In genomic region chr19:19600793-19601346, GRCh38 we compare ENCODE assay signal across 21 cellular contexts. TPM values are rescaled to one million over a fixed set of nuclear protein-coding genes. Genes with fewer than 3 reads are reported as not detected.
DNase-seq lines count a peak whose midpoint lies in the region; ATAC-seq, FAIRE-seq and TF ChIP-seq lines count a peak whose summit lies in the region.
"Had no signal": no experiment of that assay in that cellular context is flagged by ENCODE, and none has a peak within 500 bp of the region (broad histone marks: within the 10 kb centered on the region; RNA-seq: fewer than 3 reads in every experiment).

No MANE protein-coding gene starts in this region.

- SMC1A ChIA-PET in GM12878 (lab: Charles Lee; ENCODE audit: uncharacterized antibody, unreplicated experiment): interaction anchor here (1.1 to 3.3 kb wide), 3 partner anchors 9 to 12 kb away, joined by 3 to 28 read pairs (median 8); no protein-coding TSS in a partner anchor

- FAIRE-seq in GM12878 (lab: Jason Lieb, UNC): no peak
- no peak for FAIRE-seq in small intestine (lab: Jason Lieb, UNC)
- no peak for FAIRE-seq in D721Med (lab: Jason Lieb, UNC)
- FAIRE-seq: HepG2 had no signal

- ATAC-seq in GM12878: no peak; the same call in 2 of the 3 replicates
- ATAC-seq: gastrocnemius medialis, HepG2, left colon had no signal

- H3K27me3 ChIP-seq in SU-DHL-6 (ENCODE audit: low read length) (no peaks in the 10 kb centered on the region), GM12878 (replicated peaks in 1 of 2; ENCODE audit: control insufficient read depth in 2 of 2, insufficient read depth in 2 of 2, low read length in 1 of 2) (no peaks in the 10 kb centered on the region), transverse colon (no peaks in the 10 kb centered on the region), small intestine (ENCODE audit: control insufficient read depth in 2 of 2, insufficient read depth in 2 of 2, low read length in 2 of 2) (no peaks in the 10 kb centered on the region)
- H3K27me3 ChIP-seq: brain microvascular endothelial cell, gastrocnemius medialis, neutrophil, suprapubic skin had no signal

- H3K36me3 ChIP-seq in SU-DHL-6 (ENCODE audit: low read length) (no peaks in the 10 kb centered on the region), GM12878 (ENCODE audit: control insufficient read depth in 2 of 2, insufficient read depth in 2 of 2, low read length in 1 of 2) (no peaks in the 10 kb centered on the region), transverse colon (no peaks in the 10 kb centered on the region), small intestine (ENCODE audit: control insufficient read depth in 2 of 2, insufficient read depth in 2 of 2, low read length in 2 of 2) (no peaks in the 10 kb centered on the region)
- H3K36me3 ChIP-seq: brain microvascular endothelial cell, gastrocnemius medialis, neutrophil, suprapubic skin had no signal

- H3K9ac ChIP-seq in SU-DHL-6 (ENCODE audit: low read length) (no peak overlapping the region; the same call in 1 of the 2 replicates), GM12878 (ENCODE audit: control insufficient read depth, insufficient read depth, low read length) (no peak overlapping the region)

- H3K4me1 ChIP-seq in GM12878 (ENCODE audit: control insufficient read depth, insufficient read depth, low read length): peaks cover 57% of the 10 kb centered on the region
- H3K4me1 ChIP-seq in transverse colon: peaks cover 0 to 26% (median 13%) of the 10 kb centered on the region in 4 donors
- H3K4me1 ChIP-seq in small intestine (ENCODE audit: control insufficient read depth in 2 of 2, insufficient read depth in 1 of 2, low read depth in 1 of 2, low read length in 1 of 2): peaks cover 0 to 3% of the 10 kb centered on the region in 2 donors

- no peaks in the 10 kb centered on the region for H3K9me3 ChIP-seq in SU-DHL-6 (ENCODE audit: insufficient read depth, low read length)
- H3K9me3 ChIP-seq in GM12878 (replicated peaks; ENCODE audit: control insufficient read depth, insufficient read depth, low read length): no peaks in the 10 kb centered on the region; the same call in 2 of the 3 replicates
- H3K9me3 ChIP-seq in transverse colon: no peaks in the 10 kb centered on the region
- no peaks in the 10 kb centered on the region for H3K9me3 ChIP-seq in small intestine (ENCODE audit: control insufficient read depth, low read depth)
- H3K9me3 ChIP-seq: gastrocnemius medialis, neutrophil, suprapubic skin had no signal

- TF ChIP-seq EP300 in GM12878 (IDR thresholded peaks at IDR 0.05; ENCODE audit: borderline replicate concordance in 1 of 2, control insufficient read depth in 1 of 2, low read depth in 2 of 2, low read length in 2 of 2): no peak
- no peak for TF ChIP-seq EP300 in transverse colon (IDR thresholded peaks at IDR 0.05; ENCODE audit: low read depth)

- WGBS in GM12878 (ENCODE audit: insufficient coverage, insufficient replicate concordance, low lambda C conversion rate, missing lambda C conversion rate): 0% methylated on average over 1 of the region's 1 CpG
- 54% methylated on average over 1 of the region's 1 CpG; no CpG with 5 or more reads in 1 of the 2 donors for WGBS in transverse colon (ENCODE audit: low coverage in 1 of 2), 2 donors
- WGBS in small intestine, 3 donors: 67 to 86% (median 72%) methylated on average over 1 of the region's 1 CpG

- no peak for TF ChIP-seq CTCF in SU-DHL-6 (IDR thresholded peaks at IDR 0.05; ENCODE audit: insufficient read depth, low read length, poor library complexity, severe bottlenecking)
- TF ChIP-seq CTCF in GM12878 (IDR thresholded peaks at IDR 0.05 in 2 of 3, conservative IDR thresholded peaks at IDR 0.05 in 1 of 3; ENCODE audit: control insufficient read depth in 2 of 3, extremely low read depth in 1 of 3, insufficient read depth in 1 of 3, low read depth in 3 of 3, low read length in 3 of 3): no peak
- no peak for TF ChIP-seq CTCF in transverse colon (IDR thresholded peaks at IDR 0.05)
- TF ChIP-seq CTCF in D721Med (IDR thresholded peaks at IDR 0.05; ENCODE audit: insufficient read depth, missing control alignments): no peak

- H4K20me1 ChIP-seq in SU-DHL-6 (ENCODE audit: low read depth, low read length) (no peaks in the 10 kb centered on the region), GM12878 (ENCODE audit: control insufficient read depth, insufficient read depth) (no peaks in the 10 kb centered on the region)

- BruUV-seq in GM12878 (replicated peaks; lab: Mats Ljungman, UMichigan): no TSS peak

- H3K4me3 ChIP-seq in SU-DHL-6 (ENCODE audit: insufficient read depth, low read length, poor library complexity, severe bottlenecking): no peak overlapping the region
- H3K4me3 ChIP-seq in GM12878: no peak overlapping the region
- H3K4me3 ChIP-seq in transverse colon: no peak overlapping the region
- H3K4me3 ChIP-seq in small intestine (ENCODE audit: low read depth in 1 of 2, low read length in 2 of 2): no peak overlapping the region
- H3K4me3 ChIP-seq: gastrocnemius medialis, SK-N-MC, suprapubic skin had no signal

- in situ Hi-C loops in GM12878 (cut with MboI): no loop called here
- in situ Hi-C loops in transverse colon (cut with MboI; ENCODE audit: low pct_ligation_motif_present in 1 of 4, low pct_unique_long_range_greater_than_20kb in 1 of 4, low sequenced_read_pairs in 3 of 4): no loop called here

- peaks cover 26% of the 10 kb centered on the region for H3F3A ChIP-seq in SU-DHL-6 (ENCODE audit: insufficient read depth)

- no peaks in the 10 kb centered on the region for H3K79me2 ChIP-seq in SU-DHL-6 (ENCODE audit: insufficient read depth, low read length)
- H3K79me2 ChIP-seq in GM12878 (ENCODE audit: control insufficient read depth, insufficient read depth, low read length): peaks cover 3% of the 10 kb centered on the region

- peak overlapping the region; percentile 11 for H3K4me2 ChIP-seq in SU-DHL-6 (ENCODE audit: low read depth, low read length, poor library complexity, severe bottlenecking)
- 0 out of 2 replicates have a peak overlapping the region, but pooled peaks have one; percentile 5 for H3K4me2 ChIP-seq in GM12878 (ENCODE audit: control insufficient read depth, insufficient read depth)

- POLR2A ChIA-PET in GM12878 (lab: Charles Lee): interaction anchor here (0.6 to 4.2 kb wide), 5 partner anchors 10 to 28 kb away, joined by 3 to 23 read pairs (median 5); partner anchors contain the start of genes LPAR2 and PBX4

- no peaks in the 10 kb centered on the region for H3K9me2 ChIP-seq in SU-DHL-6 (replicated peaks; ENCODE audit: insufficient read depth, low read length)

- TF ChIP-seq POLR2A in GM12878 (IDR thresholded peaks at IDR 0.05; ENCODE audit: low read depth, low read length) (no peak), transverse colon (IDR thresholded peaks at IDR 0.05) (no peak)

- CTCF ChIA-PET in GM12878 (lab: Yijun Ruan, JAX): interaction anchor here (0.7 kb wide), 2 partner anchors 48 to 129 kb away, joined by 3 read pairs; no protein-coding TSS in a partner anchor

- RAD21 ChIA-PET in GM12878 (lab: Charles Lee; ENCODE audit: unreplicated experiment): interaction anchor here (2.9 kb wide), 1 partner anchor 10 kb away, joined by 14 read pairs; no protein-coding TSS in a partner anchor

- H2AFZ ChIP-seq in SU-DHL-6 (ENCODE audit: low read depth, low read length, severe bottlenecking): no peak overlapping the region
- no peak overlapping the region for H2AFZ ChIP-seq in GM12878 (ENCODE audit: control insufficient read depth, low read depth, low read length)

- H3K27ac ChIP-seq in SU-DHL-6 (ENCODE audit: low read depth, low read length): peak overlapping the region; percentile 55
- peak overlapping the region; percentile 57 for H3K27ac ChIP-seq in GM12878 (ENCODE audit: control insufficient read depth, insufficient read depth)
- peak overlapping the region in 1 of 4 donors; percentile 71 for H3K27ac ChIP-seq in transverse colon
- H3K27ac ChIP-seq in small intestine (ENCODE audit: low read depth in 1 of 2, low read length in 1 of 2): no peak overlapping the region
- H3K27ac ChIP-seq: brain microvascular endothelial cell, gastrocnemius medialis, neutrophil, SK-N-MC, suprapubic skin had no signal

- intact Hi-C loops in GM12878 (cut with micrococcal nuclease; ENCODE audit: unreplicated experiment) (no loop called here), transverse colon (cut with DNase I; ENCODE audit: low total_unique reads) (no loop called here)

- DNase-seq in stimulated activated CD4-positive, alpha-beta T cell treated with anti-CD3 and anti-CD28 coated beads, Interleukin-4, amount 100 ng/mL, for 24 hours: peak; percentile 19
- DNase-seq in stimulated activated CD4-positive, alpha-beta T cell treated with anti-CD3 and anti-CD28 coated beads, Interleukin-4, amount 100 ng/mL, for 1 hour: no peak
- DNase-seq in GM12878 (ENCODE audit: low read depth, low spot score) (peak; percentile 33), transverse colon (no peak), small intestine (no peak), D721Med (ENCODE audit: insufficient read length, low spot score) (no peak), HuH-7 (ENCODE audit: low spot score) (no peak)
- DNase-seq: activated CD4-positive, alpha-beta T cell treated with anti-CD3 and anti-CD28 coated beads, Interleukin-2, amount 50 U/mL, for 4 hours; activated gamma-delta T cell treated with Interleukin-2 at 50 U/mL for 16 hours; brain microvascular endothelial cell; DMS153; gastrocnemius medialis; left colon; midbrain; NCI-H1930; NCI-H446 treated with DMSO at 0.1 percent for 48 hours had no signal

- no peak for TF ChIP-seq RAD21 in GM12878 (IDR thresholded peaks at IDR 0.05; ENCODE audit: insufficient read depth, low read depth, low read length)

RNA-seq across cellular contexts. Expression of gene PBX4, which starts 17.6 kb away (rescaled TPM):
- 65.0 and 68.4 TPM in 2 replicates for total RNA-seq in GM12878 (2013; cell fraction: nucleolus; rRNA removed)
- total RNA-seq in GM12878 (2014; rRNA removed) (7.1 and 10.1 TPM in 2 replicates), GM12878 (2014; rRNA removed; fragmentation: Illumina TruSeq; extraction: Trizol) (3.9 and 4.4 TPM in 2 replicates), GM12878 (2021) (7.7 and 9.6 TPM in 2 replicates), transverse colon (10 to 100 TPM in 1 of 4 donors, 1 to 10 TPM in 3; 1.9 to 11.9 (median 5.1) TPM)
- 1.6 TPM for polyA plus RNA-seq in GM12878 (2011; ENCODE audit: low read depth)
- polyA plus RNA-seq in GM12878 (2011; rRNA removed) (12.6 and 15.8 TPM in 2 replicates), GM12878 (2014; fragmentation: Illumina TruSeq; extraction: Trizol) (1.5 and 3.5 TPM in 2 replicates), GM12878 (2014; fragmentation: Nextera tagmentation; extraction: Ambion mirVana) (under 1 TPM; 0.18 to 0.75 TPM), GM12878 (2014; rRNA removed) (17.3 and 18.8 TPM in 2 replicates), GM12878 (2016; fragmentation: Nextera tagmentation; extraction: Ambion mirVana) (1 to 10 TPM; 2.7 to 4.1 TPM), small intestine (1 to 10 TPM in 2 of 3 donors, under 1 TPM in 1; 0.89 to 2.5 (median 1.9) TPM)
- 21.2 and 27.3 TPM in 2 replicates for polyA plus RNA-seq in GM12878 (2011; cell fraction: cytosol; rRNA removed)
- polyA plus RNA-seq in GM12878 (2011; cell fraction: nucleus; rRNA removed): 40.2 and 55.3 TPM in 2 replicates
- 6.5 and 8.8 TPM in 2 replicates for polyA plus RNA-seq in GM12878 (2012)
- polyA minus RNA-seq in GM12878 (2011; rRNA and poly(A)+ RNA removed): 12.6 and 18.7 TPM in 2 replicates
- polyA minus RNA-seq in GM12878 (2011; cell fraction: cytosol; rRNA and poly(A)+ RNA removed): 3.2 and 7.9 TPM in 2 replicates
- 11.8 and 20.4 TPM in 2 replicates for polyA minus RNA-seq in GM12878 (2011; cell fraction: nucleus; rRNA and poly(A)+ RNA removed)
- total RNA-seq: gastrocnemius medialis, HepG2 had no signal
- polyA plus RNA-seq: HepG2 had no signal

RNA-seq across cellular contexts. Expression of gene LPAR2, which starts 27.1 kb away (rescaled TPM):
- 72.5 and 74.5 TPM in 2 replicates for total RNA-seq in GM12878 (2013; cell fraction: nucleolus; rRNA removed)
- total RNA-seq in GM12878 (2014; rRNA removed): 9.4 and 11.3 TPM in 2 replicates
- total RNA-seq in GM12878 (2014; rRNA removed; fragmentation: Illumina TruSeq; extraction: Trizol): 5.0 and 6.3 TPM in 2 replicates
- total RNA-seq in GM12878 (2021): 19.0 and 22.9 TPM in 2 replicates
- 13.9 TPM for polyA plus RNA-seq in GM12878 (2011; ENCODE audit: low read depth)
- polyA plus RNA-seq in GM12878 (2011; rRNA removed): 6.6 and 9.0 TPM in 2 replicates
- 13.3 and 17.0 TPM in 2 replicates for polyA plus RNA-seq in GM12878 (2011; cell fraction: cytosol; rRNA removed)
- polyA plus RNA-seq in GM12878 (2011; cell fraction: nucleus; rRNA removed): 116 and 130 TPM in 2 replicates
- 19.2 and 19.8 TPM in 2 replicates for polyA plus RNA-seq in GM12878 (2012)
- polyA plus RNA-seq in GM12878 (2014; fragmentation: Illumina TruSeq; extraction: Trizol): 8.6 and 12.6 TPM in 2 replicates
- 1 to 10 TPM in 1 of 2 experiments, under 1 TPM in 1; 0.98 to 3.2 TPM for polyA plus RNA-seq in GM12878 (2014; fragmentation: Nextera tagmentation; extraction: Ambion mirVana)
- polyA plus RNA-seq in GM12878 (2014; rRNA removed): 17.3 and 23.8 TPM in 2 replicates
- polyA plus RNA-seq in GM12878 (2016; fragmentation: Nextera tagmentation; extraction: Ambion mirVana): 10 to 100 TPM in 1 of 2 experiments, 1 to 10 TPM in 1; 8.5 to 12.0 TPM
- polyA minus RNA-seq in GM12878 (2011; rRNA and poly(A)+ RNA removed): 6.9 and 11.5 TPM in 2 replicates
- polyA minus RNA-seq in GM12878 (2011; cell fraction: cytosol; rRNA and poly(A)+ RNA removed): 4.7 and 6.7 TPM in 2 replicates
- 9.2 and 13.2 TPM in 2 replicates for polyA minus RNA-seq in GM12878 (2011; cell fraction: nucleus; rRNA and poly(A)+ RNA removed)
- total RNA-seq in transverse colon: 10 to 100 TPM; 19.2 to 52.5 (median 32.6) TPM
- 10 to 100 TPM; 10.7 to 21.6 (median 13.1) TPM for polyA plus RNA-seq in small intestine

RNA-seq across cellular contexts. Expression of gene GMIP, which starts 42.6 kb away (rescaled TPM):
- 61.6 and 65.3 TPM in 2 replicates for total RNA-seq in GM12878 (2013; cell fraction: nucleolus; rRNA removed)
- total RNA-seq in GM12878 (2014; rRNA removed): 35.1 and 39.6 TPM in 2 replicates
- 10.9 and 11.9 TPM in 2 replicates for total RNA-seq in GM12878 (2014; rRNA removed; fragmentation: Illumina TruSeq; extraction: Trizol)
- 58.4 and 63.5 TPM in 2 replicates for total RNA-seq in GM12878 (2021)
- 16.4 TPM for polyA plus RNA-seq in GM12878 (2011; ENCODE audit: low read depth)
- polyA plus RNA-seq in GM12878 (2011; rRNA removed): 6.0 and 10.0 TPM in 2 replicates
- polyA plus RNA-seq in GM12878 (2011; cell fraction: cytosol; rRNA removed): 14.1 and 15.4 TPM in 2 replicates
- 72.6 and 88.7 TPM in 2 replicates for polyA plus RNA-seq in GM12878 (2011; cell fraction: nucleus; rRNA removed)
- 43.1 and 45.9 TPM in 2 replicates for polyA plus RNA-seq in GM12878 (2012)
- 16.3 and 20.0 TPM in 2 replicates for polyA plus RNA-seq in GM12878 (2014; fragmentation: Illumina TruSeq; extraction: Trizol)
- 1 to 10 TPM; 1.5 to 2.8 TPM for polyA plus RNA-seq in GM12878 (2014; fragmentation: Nextera tagmentation; extraction: Ambion mirVana)
- polyA plus RNA-seq in GM12878 (2014; rRNA removed): 32.9 and 39.9 TPM in 2 replicates
- 10 to 100 TPM; 24.7 to 30.9 TPM for polyA plus RNA-seq in GM12878 (2016; fragmentation: Nextera tagmentation; extraction: Ambion mirVana)
- polyA minus RNA-seq in GM12878 (2011; rRNA and poly(A)+ RNA removed): 17.5 and 19.3 TPM in 2 replicates
- polyA minus RNA-seq in GM12878 (2011; cell fraction: cytosol; rRNA and poly(A)+ RNA removed): 14.8 and 15.9 TPM in 2 replicates
- 14.1 and 26.4 TPM in 2 replicates for polyA minus RNA-seq in GM12878 (2011; cell fraction: nucleus; rRNA and poly(A)+ RNA removed)
- 10 to 100 TPM; 17.3 to 84.9 (median 27.2) TPM for total RNA-seq in transverse colon
- 10 to 100 TPM; 11.2 to 15.1 (median 13.8) TPM for polyA plus RNA-seq in small intestine

Comparison
In these comparisons a context has a peak if more than half of its experiments do, and no peak if none do; other contexts are left out.
1. DNase-seq: peak in stimulated activated CD4-positive, alpha-beta T cell treated with anti-CD3 and anti-CD28 coated beads, Interleukin-4, amount 100 ng/mL, for 24 hours (single experiment) and GM12878 (single experiment); none in stimulated activated CD4-positive, alpha-beta T cell treated with anti-CD3 and anti-CD28 coated beads, Interleukin-4, amount 100 ng/mL, for 1 hour (single experiment), transverse colon (single experiment), small intestine (single experiment), D721Med (single experiment) and HuH-7 (single experiment).
2. H3K27ac ChIP-seq: peak in SU-DHL-6 (single experiment) and GM12878 (single experiment); none in small intestine (0 of 2).